1 cellular context compared by ENCODE assay signal in genomic region chr2:134283701-134284100, GRCh38.
TF ChIP-seq lines count a peak whose summit lies in the region.

No MANE protein-coding gene starts in this region.

TF ChIP-seq in GM12878, 131 proteins besides CTCF, POLR2A, EP300 and RAD21:
- no peak for TF ChIP-seq NFXL1 (IDR thresholded peaks at IDR 0.05; ENCODE audit: borderline replicate concordance)
- no peak for TF ChIP-seq CHD4 (IDR thresholded peaks at IDR 0.05)
- no peak for TF ChIP-seq SMC3 (IDR thresholded peaks at IDR 0.05; ENCODE audit: borderline replicate concordance, low read length)
- TF ChIP-seq PML (IDR thresholded peaks at IDR 0.05; ENCODE audit: low read length): no peak
- no peak for TF ChIP-seq ELK1 (IDR thresholded peaks at IDR 0.05; ENCODE audit: low read depth, low read length)
- TF ChIP-seq DPF2 (IDR thresholded peaks at IDR 0.05): no peak
- no peak for TF ChIP-seq NR2C1 (IDR thresholded peaks at IDR 0.05)
- TF ChIP-seq NR2C2 (IDR thresholded peaks at IDR 0.05; ENCODE audit: borderline replicate concordance, control insufficient read depth, insufficient read length, low read depth): no peak
- TF ChIP-seq SIN3A (IDR thresholded peaks at IDR 0.05; ENCODE audit: low read depth, low read length): no peak
- TF ChIP-seq CBFB (IDR thresholded peaks at IDR 0.05; ENCODE audit: low read depth): no peak
- no peak for TF ChIP-seq GATAD2B (conservative IDR thresholded peaks at IDR 0.05; ENCODE audit: low read depth)
- TF ChIP-seq IRF4 (IDR thresholded peaks at IDR 0.05; ENCODE audit: low read depth, low read length): no peak
- TF ChIP-seq ZBTB40 (IDR thresholded peaks at IDR 0.05; ENCODE audit: borderline replicate concordance): no peak
- no peak for TF ChIP-seq BMI1 (IDR thresholded peaks at IDR 0.05; ENCODE audit: borderline replicate concordance)
- TF ChIP-seq TBL1XR1 (IDR thresholded peaks at IDR 0.05; ENCODE audit: low read depth, low read length): no peak
- TF ChIP-seq PAX5 (IDR thresholded peaks at IDR 0.05; ENCODE audit: borderline replicate concordance, low read depth, low read length): no peak
- no peak for TF ChIP-seq NR2F1 (conservative IDR thresholded peaks at IDR 0.05)
- no peak for TF ChIP-seq RFX5 (IDR thresholded peaks at IDR 0.05; ENCODE audit: low read depth, low read length)
- no peak for TF ChIP-seq MXI1 (IDR thresholded peaks at IDR 0.05; ENCODE audit: low read depth, low read length)
